20 cellular contexts compared by ENCODE assay signal in genomic region chr14:80695869-80696268, GRCh38.
DNase-seq lines count a peak whose midpoint lies in the region; ATAC-seq, FAIRE-seq and TF ChIP-seq lines count a peak whose summit lies in the region.
"Had no signal": no experiment of that assay in that cellular context is flagged by ENCODE, and none has a peak within 500 bp of the region (broad histone marks: within the 10 kb centered on the region; RNA-seq: fewer than 3 reads in every experiment).

No MANE protein-coding gene starts in this region.

- H3K4me3 ChIP-seq in GM12878 (no peak overlapping the region), prostate gland (no peak overlapping the region)
- H3K4me3 ChIP-seq: heart left ventricle, ovary, thoracic aorta had no signal

- no peak overlapping the region for H3K9ac ChIP-seq in GM12878 (ENCODE audit: control insufficient read depth, insufficient read depth, low read length)

- no peak overlapping the region for H3K4me3 Mint-ChIP-seq in activated naive CD8-positive, alpha-beta T cell treated with anti-CD3 and anti-CD28 coated beads for 36 hours
- H3K4me3 Mint-ChIP-seq: activated B cell treated with CpG ODN at 0.5 μM for 24 hours; activated CD4-positive, alpha-beta memory T cell treated with anti-CD3 and anti-CD28 coated beads for 36 hours; natural killer cell treated with Interleukin-12 subunit alpha and Interleukin-12 subunit beta and Interleukin-15 and Interleukin-18, amount 100 ng/mL, for 72 hours had no signal

- no peaks in the 10 kb centered on the region for H3K79me2 ChIP-seq in GM12878 (ENCODE audit: control insufficient read depth, insufficient read depth, low read length)

- peaks cover 7% of the 10 kb centered on the region for H3K36me3 Mint-ChIP-seq in activated naive CD8-positive, alpha-beta T cell treated with anti-CD3 and anti-CD28 coated beads for 36 hours
- H3K36me3 Mint-ChIP-seq: natural killer cell treated with Interleukin-12 subunit alpha and Interleukin-12 subunit beta and Interleukin-15 and Interleukin-18, amount 100 ng/mL, for 72 hours had no signal

- H3K27me3 Mint-ChIP-seq in activated naive CD8-positive, alpha-beta T cell treated with anti-CD3 and anti-CD28 coated beads for 36 hours = no peaks in the 10 kb centered on the region
- H3K27me3 Mint-ChIP-seq: activated B cell treated with CpG ODN at 0.5 μM for 24 hours; activated CD4-positive, alpha-beta memory T cell treated with anti-CD3 and anti-CD28 coated beads for 36 hours; natural killer cell treated with Interleukin-12 subunit alpha and Interleukin-12 subunit beta and Interleukin-15 and Interleukin-18, amount 100 ng/mL, for 72 hours had no signal

- POLR2A ChIA-PET in GM12878 (lab: Charles Lee) = no interaction called here

- H3K9me3 Mint-ChIP-seq in activated naive CD8-positive, alpha-beta T cell treated with anti-CD3 and anti-CD28 coated beads for 36 hours = peaks cover 1% of the 10 kb centered on the region
- H3K9me3 Mint-ChIP-seq: activated B cell treated with CpG ODN at 0.5 μM for 24 hours; activated CD4-positive, alpha-beta memory T cell treated with anti-CD3 and anti-CD28 coated beads for 36 hours; natural killer cell treated with Interleukin-12 subunit alpha and Interleukin-12 subunit beta and Interleukin-15 and Interleukin-18, amount 100 ng/mL, for 72 hours had no signal

- no peaks in the 10 kb centered on the region for H3K27me3 ChIP-seq in GM12878 (replicated peaks in 1 of 2; ENCODE audit: control insufficient read depth in 2 of 2, insufficient read depth in 2 of 2, low read length in 1 of 2)
- H3K27me3 ChIP-seq in prostate gland (replicated peaks; ENCODE audit: insufficient read depth) = no peaks in the 10 kb centered on the region
- H3K27me3 ChIP-seq: heart left ventricle, ovary had no signal

- no peak overlapping the region for H2AFZ ChIP-seq in GM12878 (ENCODE audit: control insufficient read depth, low read depth, low read length)

- no peak for TF ChIP-seq RAD21 in GM12878 (IDR thresholded peaks at IDR 0.05; ENCODE audit: insufficient read depth, low read depth, low read length)

- intact Hi-C loops in GM12878 (cut with micrococcal nuclease; ENCODE audit: unreplicated experiment) = no loop called here
- intact Hi-C loops in prostate gland (cut with DNase I) = no loop called here

- H3K4me1 ChIP-seq in GM12878 (ENCODE audit: control insufficient read depth, insufficient read depth, low read length) (no peaks in the 10 kb centered on the region), prostate gland (replicated peaks) (no peaks in the 10 kb centered on the region)
- H3K4me1 ChIP-seq: heart left ventricle had no signal

- H3K27ac Mint-ChIP-seq in activated naive CD8-positive, alpha-beta T cell treated with anti-CD3 and anti-CD28 coated beads for 36 hours = no peak overlapping the region
- H3K27ac Mint-ChIP-seq: activated B cell treated with CpG ODN at 0.5 μM for 24 hours; activated CD4-positive, alpha-beta memory T cell treated with anti-CD3 and anti-CD28 coated beads for 36 hours; natural killer cell treated with Interleukin-12 subunit alpha and Interleukin-12 subunit beta and Interleukin-15 and Interleukin-18, amount 100 ng/mL, for 72 hours had no signal

- no peak overlapping the region for H3K27ac ChIP-seq in GM12878 (ENCODE audit: control insufficient read depth, insufficient read depth)
- H3K27ac ChIP-seq in prostate gland = no peak overlapping the region
- H3K27ac ChIP-seq: heart left ventricle, ovary, thoracic aorta had no signal

- in situ Hi-C loops in GM12878 (cut with MboI) = no loop called here

- H3K9me3 ChIP-seq in GM12878 (replicated peaks; ENCODE audit: control insufficient read depth, insufficient read depth, low read length) (no peaks in the 10 kb centered on the region), prostate gland (no peaks in the 10 kb centered on the region)
- H3K9me3 ChIP-seq: heart left ventricle, ovary, thoracic aorta had no signal

- peak; percentile 72 for ATAC-seq in GM18868 (IDR thresholded peaks at IDR 0.05; ENCODE audit: unreplicated experiment)
- ATAC-seq in GM21515 (IDR thresholded peaks at IDR 0.05; ENCODE audit: unreplicated experiment) = peak; percentile 89
- ATAC-seq in HG03039 (IDR thresholded peaks at IDR 0.05; ENCODE audit: unreplicated experiment) = peak; percentile 64
- peak; percentile 91 for ATAC-seq in GM12878
- ATAC-seq: heart left ventricle; natural killer cell treated with Interleukin-12 subunit alpha and Interleukin-12 subunit beta and Interleukin-15 and Interleukin-18, amount 100 ng/mL, for 72 hours; sciatic nerve had no signal

- FAIRE-seq in GM12878 (lab: Jason Lieb, UNC) = peak; percentile 13
- FAIRE-seq: endothelial cell of umbilical vein had no signal

- no peaks in the 10 kb centered on the region for H3K36me3 ChIP-seq in GM12878 (ENCODE audit: control insufficient read depth in 2 of 2, insufficient read depth in 2 of 2, low read length in 1 of 2)
- no peaks in the 10 kb centered on the region for H3K36me3 ChIP-seq in prostate gland
- H3K36me3 ChIP-seq: heart left ventricle, ovary, thoracic aorta had no signal

- CTCF ChIA-PET in GM12878 (lab: Yijun Ruan, JAX) = no interaction called here

- SMC1A ChIA-PET in GM12878 (lab: Charles Lee; ENCODE audit: uncharacterized antibody, unreplicated experiment) = no interaction called here

- no TSS peak for BruUV-seq in GM12878 (replicated peaks; lab: Mats Ljungman, UMichigan)

- H4K20me1 ChIP-seq in GM12878 (ENCODE audit: control insufficient read depth, insufficient read depth) = no peaks in the 10 kb centered on the region

- no peak overlapping the region for H3K4me2 ChIP-seq in GM12878 (ENCODE audit: control insufficient read depth, insufficient read depth)

- WGBS in GM12878 (ENCODE audit: insufficient coverage, insufficient replicate concordance, low lambda C conversion rate, missing lambda C conversion rate) = 0% methylated on average over 4 of the region's 4 CpGs
- WGBS in prostate gland = 83% methylated on average over 4 of the region's 4 CpGs

- peaks cover 7% of the 10 kb centered on the region for H3K4me1 Mint-ChIP-seq in activated naive CD8-positive, alpha-beta T cell treated with anti-CD3 and anti-CD28 coated beads for 36 hours
- H3K4me1 Mint-ChIP-seq: activated B cell treated with CpG ODN at 0.5 μM for 24 hours had no signal

- TF ChIP-seq POLR2A in GM12878 (IDR thresholded peaks at IDR 0.05; ENCODE audit: low read depth, low read length) = no peak
- no peak for TF ChIP-seq POLR2A in prostate gland (IDR thresholded peaks at IDR 0.05)

- TF ChIP-seq CTCF in GM12878 (IDR thresholded peaks at IDR 0.05 in 2 of 3, conservative IDR thresholded peaks at IDR 0.05 in 1 of 3; ENCODE audit: control insufficient read depth in 2 of 3, extremely low read depth in 1 of 3, insufficient read depth in 1 of 3, low read depth in 3 of 3, low read length in 3 of 3) = no peak
- TF ChIP-seq CTCF in prostate gland (IDR thresholded peaks at IDR 0.05) = no peak

- DNase-seq in GM12878 (ENCODE audit: low read depth, low spot score) (peak; percentile 16), UCSD-AML1 (lab: John Stamatoyannopoulos, UW; ENCODE audit: unreplicated experiment) (no peak), prostate gland (ENCODE audit: low spot score) (no peak)
- no peak for DNase-seq in activated naive CD8-positive, alpha-beta T cell treated with anti-CD3 and anti-CD28 coated beads for 36 hours
- DNase-seq: activated B cell treated with CpG ODN at 0.5 μM for 24 hours; activated CD4-positive, alpha-beta memory T cell treated with anti-CD3 and anti-CD28 coated beads for 36 hours; DMS 273 treated with DMSO at 0.1 percent for 48 hours; heart left ventricle; NCI-H2107; NCI-H510A treated with DMSO at 0.1 percent for 48 hours; ovary; stimulated activated naive CD4-positive, alpha-beta T cell; T-helper 9 cell had no signal

- RAD21 ChIA-PET in GM12878 (lab: Charles Lee; ENCODE audit: unreplicated experiment) = interaction anchor here (0.6 to 0.7 kb wide), 2 partner anchors 9 to 154 kb away, joined by 3 to 7 read pairs; no protein-coding TSS in a partner anchor

- TF ChIP-seq EP300 in GM12878 (IDR thresholded peaks at IDR 0.05; ENCODE audit: borderline replicate concordance in 1 of 2, control insufficient read depth in 1 of 2, low read depth in 2 of 2, low read length in 2 of 2) = peak in 1 of 2 experiments; percentile 36; a peak in 1 of 4 replicates

TF ChIP-seq in GM12878, 131 proteins besides CTCF, POLR2A, EP300 and RAD21 (continues in another document):
- TF ChIP-seq IKZF2 (IDR thresholded peaks at IDR 0.05) (peak; percentile 58 to 62), NR2C1 (IDR thresholded peaks at IDR 0.05) (no peak), PKNOX1 (IDR thresholded peaks at IDR 0.05) (no peak), RUNX3 (IDR thresholded peaks at IDR 0.05; ENCODE audit: low read length) (peak; percentile 31; the same call in 1 of the 2 replicates), JUNB (IDR thresholded peaks at IDR 0.05) (peak; percentile 50; the same call in 1 of the 2 replicates), RELB (IDR thresholded peaks at IDR 0.05; ENCODE audit: low read depth) (0 out of 2 replicates have a peak, but pooled peaks have one; percentile 14), MTA2 (IDR thresholded peaks at IDR 0.05; ENCODE audit: low read depth) (peak; percentile 90), CBFB (IDR thresholded peaks at IDR 0.05; ENCODE audit: low read depth) (no peak), KAT2A (conservative IDR thresholded peaks at IDR 0.05; ENCODE audit: control insufficient read depth, low read depth, low read length) (no peak), JUND (IDR thresholded peaks at IDR 0.05; ENCODE audit: low read depth, low read length) (peak; percentile 38; the same call in 1 of the 2 replicates)
